8 cellular contexts compared by ENCODE assay signal in the genomic region with DNA sequence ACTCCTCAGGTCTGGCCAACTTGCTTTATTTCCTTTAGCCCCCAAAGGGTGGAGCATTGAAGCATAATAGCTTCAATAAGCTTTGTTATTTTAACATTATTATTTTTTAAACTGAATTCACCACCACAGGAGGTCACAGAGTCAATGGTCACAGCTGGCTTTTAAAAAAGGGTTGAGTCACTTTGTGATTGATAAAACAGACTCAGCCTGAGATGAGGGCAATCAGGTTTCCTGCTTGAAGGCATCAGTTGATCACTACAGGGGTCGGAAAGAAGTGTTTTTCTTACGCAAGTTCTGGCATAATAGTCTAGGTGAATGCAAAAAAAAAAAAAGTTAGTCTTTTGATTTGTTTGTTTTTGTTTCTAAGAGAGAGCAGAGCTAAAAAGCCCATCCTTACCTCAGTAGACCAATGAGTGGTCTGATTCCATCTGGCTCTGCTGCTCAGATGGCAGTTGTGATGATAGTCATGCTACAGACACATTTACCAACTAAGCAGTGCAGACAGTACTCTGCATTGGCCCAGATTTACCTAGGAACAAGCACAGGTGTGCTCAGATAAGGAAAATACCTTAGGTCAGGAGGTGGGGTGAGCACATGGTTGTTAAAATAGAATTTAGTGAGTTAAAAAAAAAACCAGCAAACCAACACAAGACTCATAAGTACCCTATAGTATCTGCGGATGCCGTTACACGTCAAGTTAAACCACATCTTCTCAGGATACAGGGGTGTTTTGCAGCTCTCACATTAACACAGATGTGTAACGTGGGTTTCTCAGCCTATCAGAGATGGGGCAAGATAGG. TPM values are rescaled to one million over a fixed set of nuclear protein-coding genes. Genes with fewer than 3 reads are reported as not detected.
A peak's percentile ranks its signal among the peaks of the same experiment; 100 is the strongest.
DNase-seq lines count a peak whose midpoint lies in the region; ATAC-seq and FAIRE-seq lines count a peak whose summit lies in the region.

No MANE protein-coding gene starts in this region.

- no peak for FAIRE-seq in frontal cortex (lab: Jason Lieb, UNC)

- peak; percentile 15 for ATAC-seq in GM18870 (IDR thresholded peaks at IDR 0.05; ENCODE audit: unreplicated experiment)
- peak; percentile 20 for ATAC-seq in HG03378 (IDR thresholded peaks at IDR 0.05; ENCODE audit: unreplicated experiment)

- DNase-seq in central memory CD4-positive, alpha-beta T cell, result peak; percentile 83
- DNase-seq in renal cortical epithelial cell (ENCODE audit: low read depth) (peak; percentile 22), NCI-H187 treated with DMSO at 0.1 percent for 48 hours (lab: John Stamatoyannopoulos, UW) (no peak), NOMO-1 treated with DMSO at 0.1 percent for 48 hours (lab: John Stamatoyannopoulos, UW; ENCODE audit: unreplicated experiment) (no peak), UCSD-AML1 (lab: John Stamatoyannopoulos, UW; ENCODE audit: unreplicated experiment) (no peak), frontal cortex (ENCODE audit: low spot score in 2 of 2) (no peak)

RNA-seq across cellular contexts. Expression of a gene that starts 22.6 kb away (rescaled TPM):
- not detected in 2 replicates for total RNA-seq in renal cortical epithelial cell
- total RNA-seq in frontal cortex, result not detected

RNA-seq across cellular contexts. Expression of a gene that starts 35.9 kb away (rescaled TPM):
- total RNA-seq in renal cortical epithelial cell (not detected in 2 replicates), frontal cortex (0.82 TPM)

Comparison
In these comparisons a context has a peak if more than half of its experiments do, and no peak if none do; other contexts are left out.
1. DNase-seq: peak in central memory CD4-positive, alpha-beta T cell (single experiment) and renal cortical epithelial cell (single experiment); none in NCI-H187 treated with DMSO at 0.1 percent for 48 hours (single experiment), NOMO-1 treated with DMSO at 0.1 percent for 48 hours (single experiment), UCSD-AML1 (single experiment) and frontal cortex (0 of 2).